Comparison of ENCODE assay signal across 1 cellular context in genomic region chr19:57583521-57584416, GRCh38.
TF ChIP-seq lines count a peak whose summit lies in the region.

Gene ZIK1, plus strand, starts transcription at chr19:57584145. Its CDS starts 212 bp downstream, at chr19:57584357.

TF ChIP-seq in K562, 482 proteins besides CTCF, POLR2A, EP300 and RAD21:
- TF ChIP-seq MGA (IDR thresholded peaks at IDR 0.05), result peak; percentile 39; the same call in 1 of the 2 replicates
- TF ChIP-seq MYNN (IDR thresholded peaks at IDR 0.05), result no peak
- no peak for TF ChIP-seq MYNN (CRISPR knock-in tag; IDR thresholded peaks at IDR 0.05)
- TF ChIP-seq CBX1 (IDR thresholded peaks at IDR 0.05; ENCODE audit: low read depth), result 0 out of 2 replicates have a peak, but pooled peaks have one; percentile 30
- peak in 1 of 3 experiments; percentile 8 for TF ChIP-seq YY1 (IDR thresholded peaks at IDR 0.05; ENCODE audit: borderline replicate concordance in 1 of 3, control insufficient read depth in 1 of 3, extremely low read depth in 1 of 3, insufficient read depth in 3 of 3, insufficient read length in 1 of 3, insufficient replicate concordance in 2 of 3, low read depth in 1 of 3, low read length in 2 of 3)
- peak; percentile 72 for TF ChIP-seq ZBTB40 (IDR thresholded peaks at IDR 0.05)
- TF ChIP-seq ZBTB40 (CRISPR knock-in tag; IDR thresholded peaks at IDR 0.05), result no peak
- TF ChIP-seq E2F6 (IDR thresholded peaks at IDR 0.05; ENCODE audit: borderline replicate concordance in 1 of 2, extremely low read depth in 1 of 2, insufficient read depth in 1 of 2, insufficient read length in 1 of 2, low read depth in 1 of 2, low read length in 1 of 2, poor library complexity in 1 of 2, severe bottlenecking in 1 of 2), result peak in 1 of 2 experiments; percentile 60
- peak; percentile 64 for TF ChIP-seq GABPA (tag; conservative IDR thresholded peaks at IDR 0.05; ENCODE audit: low read depth)
- TF ChIP-seq NONO (IDR thresholded peaks at IDR 0.05; ENCODE audit: low read depth in 2 of 2, low read length in 1 of 2), result no peak
- TF ChIP-seq L3MBTL2 (IDR thresholded peaks at IDR 0.05), result peak; percentile 41
- TF ChIP-seq RBFOX2 (IDR thresholded peaks at IDR 0.05; ENCODE audit: low read depth, low read length), result 0 out of 2 replicates have a peak, but pooled peaks have one; percentile 21
